In the genomic region with DNA sequence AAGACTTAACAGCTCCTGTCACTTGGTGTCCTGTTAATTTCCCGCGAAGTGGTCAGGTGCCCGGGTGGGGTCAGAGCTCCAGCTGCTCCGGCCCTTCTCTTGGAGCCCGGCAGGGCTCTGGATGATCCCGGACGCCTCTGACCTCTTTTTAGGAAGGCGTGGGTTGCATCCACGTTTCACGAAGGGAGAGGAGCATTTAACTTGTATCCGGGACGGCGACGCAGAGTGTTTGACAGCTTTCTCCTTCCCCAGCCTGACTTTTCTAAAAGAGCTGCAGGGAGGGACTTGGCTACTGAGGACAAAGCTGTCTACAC, we compare ENCODE assay signal across 6 cellular contexts. TPM values are rescaled to one million over a fixed set of nuclear protein-coding genes. Genes with fewer than 3 reads are reported as not detected.
DNase-seq lines count a peak whose midpoint lies in the region; ATAC-seq, FAIRE-seq and TF ChIP-seq lines count a peak whose summit lies in the region.

No MANE protein-coding gene starts in this region.

- H3K4me3 Mint-ChIP-seq in natural killer cell treated with Interleukin-12 subunit alpha and Interleukin-12 subunit beta and Interleukin-15 and Interleukin-18, amount 100 ng/mL, for 72 hours, result peak overlapping the region; percentile 88

- no peak for TF ChIP-seq EP300 in K562 (IDR thresholded peaks at IDR 0.05; ENCODE audit: low read length)

- no peak for TF ChIP-seq CTCF in K562 (IDR thresholded peaks at IDR 0.05 in 2 of 3, conservative IDR thresholded peaks at IDR 0.05 in 1 of 3; ENCODE audit: insufficient read depth in 2 of 3, low read depth in 1 of 3, low read length in 3 of 3)

- ATAC-seq in HG03196 (IDR thresholded peaks at IDR 0.05; ENCODE audit: unreplicated experiment), result peak; percentile 22
- peak; percentile 27; the same call in 2 of the 3 replicates for ATAC-seq in K562
- ATAC-seq in natural killer cell treated with Interleukin-12 subunit alpha and Interleukin-12 subunit beta and Interleukin-15 and Interleukin-18, amount 100 ng/mL, for 72 hours, result peak in 1 of 2 donors; percentile 36
- ATAC-seq in HG03159 (IDR thresholded peaks at IDR 0.05; ENCODE audit: unreplicated experiment), result no peak

- H3K27ac ChIP-seq in K562 (ENCODE audit: extremely low read depth, low read depth, low read length) (no peak overlapping the region), Karpas-422 (ENCODE audit: low read length) (no peak overlapping the region)

- H3K9me2 ChIP-seq in Karpas-422 (replicated peaks; ENCODE audit: insufficient read depth, low read length), result no peaks in the 10 kb centered on the region

- peak overlapping the region; percentile 53 to 87 for H3K27ac Mint-ChIP-seq in natural killer cell treated with Interleukin-12 subunit alpha and Interleukin-12 subunit beta and Interleukin-15 and Interleukin-18, amount 100 ng/mL, for 72 hours

- H3K4me3 ChIP-seq in K562 (0 out of 2 replicates have a peak overlapping the region, but pooled peaks have one; percentile 32), Karpas-422 (ENCODE audit: low read length) (no peak overlapping the region)

- FAIRE-seq in K562 (lab: Jason Lieb, UNC), result no peak

- H3K27me3 Mint-ChIP-seq in natural killer cell treated with Interleukin-12 subunit alpha and Interleukin-12 subunit beta and Interleukin-15 and Interleukin-18, amount 100 ng/mL, for 72 hours, result no peaks in the 10 kb centered on the region

- no peak for DNase-seq in K562 (ENCODE audit: extremely low read depth in 1 of 4, low spot score in 3 of 4)
- DNase-seq in natural killer cell treated with Interleukin-12 subunit alpha and Interleukin-12 subunit beta and Interleukin-15 and Interleukin-18, amount 100 ng/mL, for 72 hours (ENCODE audit: low spot score), result no peak
- no peak for DNase-seq in Karpas-422
- no peak for DNase-seq in pons (ENCODE audit: low spot score)

- in situ Hi-C loops in K562 (cut with MboI), result no loop called here

- POLR2A ChIA-PET in K562 (lab: Yijun Ruan, JAX), result interaction anchor here (0.6 to 1.2 kb wide), 3 partner anchors 12 to 222 kb away, joined by 3 to 4 read pairs (median 3); a partner anchor contains a TSS

- H3K36me3 ChIP-seq in K562 (ENCODE audit: control insufficient read depth, insufficient read depth, low read length) (no peaks in the 10 kb centered on the region), Karpas-422 (ENCODE audit: insufficient read depth, low read length) (no peaks in the 10 kb centered on the region)

- H3K4me2 ChIP-seq in K562 (ENCODE audit: insufficient read depth, low read length) (peak overlapping the region; percentile 78), Karpas-422 (ENCODE audit: low read depth, low read length, poor library complexity, severe bottlenecking) (no peak overlapping the region)

- H3K9me3 Mint-ChIP-seq in natural killer cell treated with Interleukin-12 subunit alpha and Interleukin-12 subunit beta and Interleukin-15 and Interleukin-18, amount 100 ng/mL, for 72 hours, result peaks cover 4% of the 10 kb centered on the region

- H2AFZ ChIP-seq in K562 (ENCODE audit: low read depth, low read length), result peak overlapping the region; percentile 94
- no peak overlapping the region for H2AFZ ChIP-seq in Karpas-422 (ENCODE audit: low read length)

- H3K27me3 ChIP-seq in K562 (ENCODE audit: control insufficient read depth in 2 of 2, insufficient read depth in 2 of 2, low read length in 2 of 2) (no peaks in the 10 kb centered on the region), Karpas-422 (ENCODE audit: low read length) (no peaks in the 10 kb centered on the region)

- H3K4me1 ChIP-seq in K562 (replicated peaks in 1 of 2; ENCODE audit: control insufficient read depth in 2 of 2, insufficient read depth in 2 of 2, low read length in 2 of 2) (no peaks in the 10 kb centered on the region), Karpas-422 (ENCODE audit: low read length) (no peaks in the 10 kb centered on the region)

- H4K20me1 ChIP-seq in K562 (replicated peaks; ENCODE audit: control insufficient read depth, insufficient read depth, low read length), result no peaks in the 10 kb centered on the region
- H4K20me1 ChIP-seq in Karpas-422 (ENCODE audit: insufficient read depth, low read depth, low read length), result no peaks in the 10 kb centered on the region

- CTCF ChIA-PET in K562 (lab: Yijun Ruan, JAX; ENCODE audit: low intra/inter-chr PET ratio), result no interaction called here

- H3K79me2 ChIP-seq in K562 (ENCODE audit: control insufficient read depth, insufficient read depth, low read length) (no peaks in the 10 kb centered on the region), Karpas-422 (ENCODE audit: low read length) (no peaks in the 10 kb centered on the region)

- BruUV-seq in K562 (replicated peaks; lab: Mats Ljungman, UMichigan), result TSS peak; percentile 60

- no peak for TF ChIP-seq RAD21 in K562 (CRISPR knock-in tag; conservative IDR thresholded peaks at IDR 0.05 in 1 of 2, IDR thresholded peaks at IDR 0.05 in 1 of 2)

- no peaks in the 10 kb centered on the region for H3K9me1 ChIP-seq in K562 (ENCODE audit: control insufficient read depth, insufficient read depth, low read length)

- H3K9ac ChIP-seq in K562 (ENCODE audit: insufficient read depth in 1 of 2, low read depth in 2 of 2, low read length in 2 of 2) (no peak overlapping the region), Karpas-422 (ENCODE audit: low read length) (no peak overlapping the region)

- no peaks in the 10 kb centered on the region for H3K9me3 ChIP-seq in K562 (replicated peaks; ENCODE audit: control insufficient read depth, insufficient read depth, low read depth, low read length)
- no peaks in the 10 kb centered on the region for H3K9me3 ChIP-seq in Karpas-422 (ENCODE audit: low read length)

- TF ChIP-seq POLR2A in K562 (conservative IDR thresholded peaks at IDR 0.05), result no peak

- H3K4me1 Mint-ChIP-seq in natural killer cell treated with Interleukin-12 subunit alpha and Interleukin-12 subunit beta and Interleukin-15 and Interleukin-18, amount 100 ng/mL, for 72 hours (ENCODE audit: low read depth in 2 of 2), result peaks cover 0 to 5% of the 10 kb centered on the region in 2 donors

- H3K36me3 Mint-ChIP-seq in natural killer cell treated with Interleukin-12 subunit alpha and Interleukin-12 subunit beta and Interleukin-15 and Interleukin-18, amount 100 ng/mL, for 72 hours, result peaks cover 17% of the 10 kb centered on the region

- intact Hi-C loops in K562 (cut with micrococcal nuclease), result no loop called here

- 43% methylated on average over 14 of the region's 14 CpGs for WGBS in K562 (ENCODE audit: insufficient coverage, low coverage, missing lambda C conversion rate)

RNA-seq across cellular contexts. Expression of a gene that starts 0.7 kb away (rescaled TPM):
- 0.72 and 1.5 TPM in 2 replicates for total RNA-seq in K562 (2011; cell fraction: chromatin; rRNA removed; ENCODE audit: low replicate concordance)
- total RNA-seq in K562 (2011; cell fraction: nucleolus; rRNA removed), result 0.17 and 0.39 TPM in 2 replicates
- total RNA-seq in K562 (2011; cell fraction: nucleoplasm; rRNA removed), result 1.7 and 2.1 TPM in 2 replicates
- total RNA-seq in K562 (2014; rRNA removed), result 0.09 and 0.29 TPM in 2 replicates
- 0.67 and 0.76 TPM in 2 replicates for total RNA-seq in K562 (2014; rRNA removed; fragmentation: Illumina TruSeq; extraction: Trizol)
- total RNA-seq in K562 (2015; rRNA removed; fragmentation: Illumina TruSeq; extraction: Trizol), result 0.26 and 0.29 TPM in 2 replicates
- 0.47 and 0.62 TPM in 2 replicates for total RNA-seq in K562 (2021)
- polyA plus RNA-seq in K562 (2011; rRNA removed), result 0.09 and 0.20 TPM in 2 replicates
- polyA plus RNA-seq in K562 (2011; cell fraction: cytosol; rRNA removed), result 0.01 TPM in 2 replicates
- polyA plus RNA-seq in K562 (2011; cell fraction: nucleus; rRNA removed), result 0.18 TPM in 2 replicates
- 0.23 and 0.64 TPM in 2 replicates for polyA plus RNA-seq in K562 (2012)
- 0.22 and 0.28 TPM in 2 replicates for polyA plus RNA-seq in K562 (2014; fragmentation: Illumina TruSeq; extraction: Trizol)
- under 1 TPM; 0.37 to 0.53 TPM for polyA plus RNA-seq in K562 (2014; fragmentation: Nextera tagmentation; extraction: Ambion mirVana)
- polyA plus RNA-seq in K562 (2014; rRNA removed), result 0.26 and 0.40 TPM in 2 replicates
- polyA minus RNA-seq in K562 (2011; rRNA and poly(A)+ RNA removed), result 0.24 and 0.28 TPM in 2 replicates
- polyA minus RNA-seq in K562 (2011; cell fraction: cytosol; rRNA and poly(A)+ RNA removed), result not detected in 2 replicates
- 0.13 and 1.2 TPM in 2 replicates for polyA minus RNA-seq in K562 (2011; cell fraction: nucleus; rRNA and poly(A)+ RNA removed)
- total RNA-seq in natural killer cell treated with Interleukin-12 subunit alpha and Interleukin-12 subunit beta and Interleukin-15 and Interleukin-18, amount 100 ng/mL, for 72 hours, result 1 to 10 TPM; 6.3 to 7.4 TPM
- not detected in 2 replicates for total RNA-seq in Karpas-422 (2014; rRNA removed; shearing (Covaris generic); ENCODE audit: low replicate concordance)

RNA-seq across cellular contexts. Expression of a gene that starts 18.1 kb away (rescaled TPM):
- 6.6 and 11.6 TPM in 2 replicates for total RNA-seq in K562 (2011; cell fraction: chromatin; rRNA removed; ENCODE audit: low replicate concordance)
- total RNA-seq in K562 (2011; cell fraction: nucleolus; rRNA removed), result 8.9 and 9.3 TPM in 2 replicates
- 12.1 and 18.8 TPM in 2 replicates for total RNA-seq in K562 (2011; cell fraction: nucleoplasm; rRNA removed)
- total RNA-seq in K562 (2014; rRNA removed) (1.3 and 1.6 TPM in 2 replicates), K562 (2014; rRNA removed; fragmentation: Illumina TruSeq; extraction: Trizol) (2.4 and 3.0 TPM in 2 replicates), K562 (2015; rRNA removed; fragmentation: Illumina TruSeq; extraction: Trizol) (1.6 and 2.3 TPM in 2 replicates), K562 (2021) (1.8 and 3.1 TPM in 2 replicates)
- polyA plus RNA-seq in K562 (2011; rRNA removed) (2.2 and 4.0 TPM in 2 replicates), K562 (2014; fragmentation: Illumina TruSeq; extraction: Trizol) (1.7 and 2.2 TPM in 2 replicates), K562 (2014; fragmentation: Nextera tagmentation; extraction: Ambion mirVana) (1 to 10 TPM; 2.0 TPM), K562 (2014; rRNA removed) (2.3 and 3.1 TPM in 2 replicates)
- polyA plus RNA-seq in K562 (2011; cell fraction: cytosol; rRNA removed), result 1.0 and 1.8 TPM in 2 replicates
- polyA plus RNA-seq in K562 (2011; cell fraction: nucleus; rRNA removed), result 1.9 and 2.8 TPM in 2 replicates
- polyA plus RNA-seq in K562 (2012), result 1.3 and 2.1 TPM in 2 replicates
- polyA minus RNA-seq in K562 (2011; rRNA and poly(A)+ RNA removed), result 4.3 and 5.6 TPM in 2 replicates
- 1.3 TPM in 1 of 2 replicates, not detected in the other for polyA minus RNA-seq in K562 (2011; cell fraction: cytosol; rRNA and poly(A)+ RNA removed)
- 3.0 and 6.3 TPM in 2 replicates for polyA minus RNA-seq in K562 (2011; cell fraction: nucleus; rRNA and poly(A)+ RNA removed)
- total RNA-seq in natural killer cell treated with Interleukin-12 subunit alpha and Interleukin-12 subunit beta and Interleukin-15 and Interleukin-18, amount 100 ng/mL, for 72 hours, result 10 to 100 TPM in 1 of 2 donors, 1 to 10 TPM in 1; 6.6 to 11.7 TPM
- 2.9 and 4.3 TPM in 2 replicates for total RNA-seq in Karpas-422 (2014; rRNA removed; shearing (Covaris generic); ENCODE audit: low replicate concordance)

RNA-seq across cellular contexts. Expression of a gene that starts 33.6 kb away (rescaled TPM):
- 1.5 and 3.6 TPM in 2 replicates for total RNA-seq in K562 (2011; cell fraction: chromatin; rRNA removed; ENCODE audit: low replicate concordance)
- total RNA-seq in K562 (2011; cell fraction: nucleolus; rRNA removed), result 1.2 and 1.3 TPM in 2 replicates
- total RNA-seq in K562 (2011; cell fraction: nucleoplasm; rRNA removed), result 1.5 and 2.2 TPM in 2 replicates
- total RNA-seq in K562 (2014; rRNA removed), result 0.32 and 1.2 TPM in 2 replicates
- total RNA-seq in K562 (2014; rRNA removed; fragmentation: Illumina TruSeq; extraction: Trizol), result 1.2 and 1.4 TPM in 2 replicates
- 0.80 and 0.98 TPM in 2 replicates for total RNA-seq in K562 (2015; rRNA removed; fragmentation: Illumina TruSeq; extraction: Trizol)
- 0.78 and 1.1 TPM in 2 replicates for total RNA-seq in K562 (2021)
- polyA plus RNA-seq in K562 (2011; rRNA removed), result 0.09 and 0.35 TPM in 2 replicates
- 0.21 TPM in 1 of 2 replicates, not detected in the other for polyA plus RNA-seq in K562 (2011; cell fraction: cytosol; rRNA removed)
- polyA plus RNA-seq in K562 (2011; cell fraction: nucleus; rRNA removed), result 0.22 and 0.53 TPM in 2 replicates
- polyA plus RNA-seq in K562 (2012), result 0.22 and 0.54 TPM in 2 replicates
- polyA plus RNA-seq in K562 (2014; fragmentation: Illumina TruSeq; extraction: Trizol), result 0.40 and 0.43 TPM in 2 replicates
- polyA plus RNA-seq in K562 (2014; fragmentation: Nextera tagmentation; extraction: Ambion mirVana), result under 1 TPM; 0.45 to 0.52 TPM
- 0.34 and 0.42 TPM in 2 replicates for polyA plus RNA-seq in K562 (2014; rRNA removed)
- 1.1 and 1.2 TPM in 2 replicates for polyA minus RNA-seq in K562 (2011; rRNA and poly(A)+ RNA removed)
- not detected in 2 replicates for polyA minus RNA-seq in K562 (2011; cell fraction: cytosol; rRNA and poly(A)+ RNA removed)
- polyA minus RNA-seq in K562 (2011; cell fraction: nucleus; rRNA and poly(A)+ RNA removed), result 0.67 and 0.89 TPM in 2 replicates
- total RNA-seq in natural killer cell treated with Interleukin-12 subunit alpha and Interleukin-12 subunit beta and Interleukin-15 and Interleukin-18, amount 100 ng/mL, for 72 hours, result 1 to 10 TPM; 3.7 to 5.1 TPM
- 0.19 TPM in 1 of 2 replicates, not detected in the other for total RNA-seq in Karpas-422 (2014; rRNA removed; shearing (Covaris generic); ENCODE audit: low replicate concordance)

RNA-seq across cellular contexts. Expression of a gene that starts 40.5 kb away (rescaled TPM):
- total RNA-seq in K562 (2011; cell fraction: chromatin; rRNA removed; ENCODE audit: low replicate concordance), result 3.8 and 7.7 TPM in 2 replicates
- total RNA-seq in K562 (2011; cell fraction: nucleolus; rRNA removed), result 2.8 and 3.2 TPM in 2 replicates
- 3.1 and 4.0 TPM in 2 replicates for total RNA-seq in K562 (2011; cell fraction: nucleoplasm; rRNA removed)
- total RNA-seq in K562 (2014; rRNA removed) (2.2 and 4.2 TPM in 2 replicates), K562 (2014; rRNA removed; fragmentation: Illumina TruSeq; extraction: Trizol) (4.5 and 5.8 TPM in 2 replicates), K562 (2015; rRNA removed; fragmentation: Illumina TruSeq; extraction: Trizol) (2.3 and 3.0 TPM in 2 replicates), K562 (2021) (2.3 and 2.8 TPM in 2 replicates)
- polyA plus RNA-seq in K562 (2011; rRNA removed) (1.8 and 2.3 TPM in 2 replicates), K562 (2014; fragmentation: Illumina TruSeq; extraction: Trizol) (3.6 and 3.8 TPM in 2 replicates), K562 (2014; fragmentation: Nextera tagmentation; extraction: Ambion mirVana) (1 to 10 TPM; 2.4 to 3.6 TPM), K562 (2014; rRNA removed) (2.8 and 4.6 TPM in 2 replicates)
- 0.51 and 1.1 TPM in 2 replicates for polyA plus RNA-seq in K562 (2011; cell fraction: cytosol; rRNA removed)
- 1.1 and 1.7 TPM in 2 replicates for polyA plus RNA-seq in K562 (2011; cell fraction: nucleus; rRNA removed)
- polyA plus RNA-seq in K562 (2012), result 2.9 and 5.3 TPM in 2 replicates
- 3.0 and 3.6 TPM in 2 replicates for polyA minus RNA-seq in K562 (2011; rRNA and poly(A)+ RNA removed)
- polyA minus RNA-seq in K562 (2011; cell fraction: cytosol; rRNA and poly(A)+ RNA removed), result 0.67 TPM in 1 of 2 replicates, not detected in the other
- polyA minus RNA-seq in K562 (2011; cell fraction: nucleus; rRNA and poly(A)+ RNA removed), result 1.9 and 2.1 TPM in 2 replicates
- total RNA-seq in natural killer cell treated with Interleukin-12 subunit alpha and Interleukin-12 subunit beta and Interleukin-15 and Interleukin-18, amount 100 ng/mL, for 72 hours, result 1 to 10 TPM; 2.2 to 4.8 TPM
- 1.6 and 1.7 TPM in 2 replicates for total RNA-seq in Karpas-422 (2014; rRNA removed; shearing (Covaris generic); ENCODE audit: low replicate concordance)

RNA-seq across cellular contexts. Expression of a gene that starts 49.6 kb away (rescaled TPM):
- 16.8 and 19.0 TPM in 2 replicates for total RNA-seq in K562 (2011; cell fraction: chromatin; rRNA removed; ENCODE audit: low replicate concordance)
- total RNA-seq in K562 (2011; cell fraction: nucleolus; rRNA removed), result 12.2 and 12.5 TPM in 2 replicates
- 13.6 and 14.6 TPM in 2 replicates for total RNA-seq in K562 (2011; cell fraction: nucleoplasm; rRNA removed)
- total RNA-seq in K562 (2014; rRNA removed), result 5.8 and 6.7 TPM in 2 replicates
- total RNA-seq in K562 (2014; rRNA removed; fragmentation: Illumina TruSeq; extraction: Trizol), result 10.1 and 12.8 TPM in 2 replicates
- 10.4 TPM in 2 replicates for total RNA-seq in K562 (2015; rRNA removed; fragmentation: Illumina TruSeq; extraction: Trizol)
- total RNA-seq in K562 (2021), result 8.5 and 8.8 TPM in 2 replicates
- polyA plus RNA-seq in K562 (2011; rRNA removed), result 7.2 and 9.4 TPM in 2 replicates
- 3.7 TPM in 2 replicates for polyA plus RNA-seq in K562 (2011; cell fraction: cytosol; rRNA removed)
- polyA plus RNA-seq in K562 (2011; cell fraction: nucleus; rRNA removed), result 6.4 and 8.7 TPM in 2 replicates
- polyA plus RNA-seq in K562 (2012), result 5.2 and 5.7 TPM in 2 replicates
- polyA plus RNA-seq in K562 (2014; fragmentation: Illumina TruSeq; extraction: Trizol), result 10.4 and 10.6 TPM in 2 replicates
- 1 to 10 TPM; 2.6 to 5.1 TPM for polyA plus RNA-seq in K562 (2014; fragmentation: Nextera tagmentation; extraction: Ambion mirVana)
- 6.8 and 9.8 TPM in 2 replicates for polyA plus RNA-seq in K562 (2014; rRNA removed)
- polyA minus RNA-seq in K562 (2011; rRNA and poly(A)+ RNA removed), result 17.5 and 17.9 TPM in 2 replicates
- 3.2 and 4.7 TPM in 2 replicates for polyA minus RNA-seq in K562 (2011; cell fraction: cytosol; rRNA and poly(A)+ RNA removed)
- polyA minus RNA-seq in K562 (2011; cell fraction: nucleus; rRNA and poly(A)+ RNA removed), result 7.8 and 12.3 TPM in 2 replicates
- 10 to 100 TPM; 15.1 to 15.6 TPM for total RNA-seq in natural killer cell treated with Interleukin-12 subunit alpha and Interleukin-12 subunit beta and Interleukin-15 and Interleukin-18, amount 100 ng/mL, for 72 hours
- total RNA-seq in Karpas-422 (2014; rRNA removed; shearing (Covaris generic); ENCODE audit: low replicate concordance), result 17.5 and 21.7 TPM in 2 replicates
